12 cellular contexts compared by ENCODE assay signal in the genomic region with DNA sequence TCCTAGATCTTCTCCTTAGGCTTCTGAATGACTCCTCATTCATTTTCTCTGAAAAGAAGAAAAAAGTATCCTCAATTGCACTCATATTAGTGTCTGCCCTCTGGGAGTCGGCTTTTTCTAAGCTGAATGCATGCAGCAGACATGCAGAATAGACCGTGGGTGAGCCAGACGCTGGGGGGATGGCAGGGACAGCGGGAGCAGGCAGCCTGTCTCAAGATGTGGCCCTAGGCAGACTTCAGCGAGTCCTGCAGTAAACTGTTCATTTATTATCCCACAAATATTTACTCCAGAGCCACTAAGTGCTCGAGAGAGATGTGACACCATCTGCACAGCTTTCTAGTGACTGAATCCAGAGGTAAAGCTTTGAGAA.
DNase-seq lines count a peak whose midpoint lies in the region; ATAC-seq and TF ChIP-seq lines count a peak whose summit lies in the region.
"Had no signal": no experiment of that assay in that cellular context is flagged by ENCODE, and none has a peak within 500 bp of the region (broad histone marks: within the 10 kb centered on the region; RNA-seq: fewer than 3 reads in every experiment).

No MANE protein-coding gene starts in this region.

- H3K27me3 Mint-ChIP-seq in GM23338 (ENCODE audit: insufficient read depth, low read depth, poor library complexity) (peaks cover 1% of the 10 kb centered on the region), glutamatergic neuron (ENCODE audit: unreplicated experiment) (peaks cover 3% of the 10 kb centered on the region)

- no peaks in the 10 kb centered on the region for H3K27me3 ChIP-seq in GM23338 (ENCODE audit: insufficient read depth)
- no peaks in the 10 kb centered on the region for H3K27me3 ChIP-seq in smooth muscle cell (ENCODE audit: low read depth)
- H3K27me3 ChIP-seq: esophagus muscularis mucosa, Peyer's patch had no signal

- H3K4me3 Mint-ChIP-seq in GM23338: no peak overlapping the region
- H3K4me3 Mint-ChIP-seq in glutamatergic neuron (ENCODE audit: unreplicated experiment): peak overlapping the region; percentile 61
- H3K4me3 Mint-ChIP-seq: activated naive CD4-positive, alpha-beta T cell treated with anti-CD3 and anti-CD28 coated beads, Interleukin-2, amount 50 U/mL, for 24 hours had no signal

- no peaks in the 10 kb centered on the region for H3K9me2 ChIP-seq in GM23338 (ENCODE audit: insufficient read depth)

- TF ChIP-seq CTCF in GM23338 (conservative IDR thresholded peaks at IDR 0.05; ENCODE audit: low read depth in 2 of 2): no peak
- TF ChIP-seq CTCF in glutamatergic neuron (IDR thresholded peaks at IDR 0.05; ENCODE audit: partially characterized antibody, unreplicated experiment): no peak
- no peak for TF ChIP-seq CTCF in smooth muscle cell (IDR thresholded peaks at IDR 0.05; ENCODE audit: borderline replicate concordance, insufficient read depth, poor library complexity, severe bottlenecking)

- no peak overlapping the region for H3K4me3 ChIP-seq in GM23338
- no peak overlapping the region for H3K4me3 ChIP-seq in smooth muscle cell
- H3K4me3 ChIP-seq: esophagus muscularis mucosa, Peyer's patch had no signal

- peak; percentile 29 for ATAC-seq in GM23338
- ATAC-seq in HG02763 (IDR thresholded peaks at IDR 0.05; ENCODE audit: unreplicated experiment): no peak

- no peak overlapping the region for H3K9ac ChIP-seq in smooth muscle cell (ENCODE audit: low read depth)

- H3K9me3 ChIP-seq in smooth muscle cell (replicated peaks; ENCODE audit: low read depth): no peaks in the 10 kb centered on the region
- H3K9me3 ChIP-seq: esophagus muscularis mucosa, Peyer's patch had no signal

- H3K36me3 Mint-ChIP-seq in GM23338 (ENCODE audit: low read depth) (peaks cover 6% of the 10 kb centered on the region; the same call in 1 of the 3 replicates), glutamatergic neuron (ENCODE audit: unreplicated experiment) (peaks cover 5% of the 10 kb centered on the region)
- H3K36me3 Mint-ChIP-seq: activated naive CD4-positive, alpha-beta T cell treated with anti-CD3 and anti-CD28 coated beads, Interleukin-2, amount 50 U/mL, for 24 hours had no signal

- H3K36me3 ChIP-seq in GM23338 (ENCODE audit: insufficient read depth) (no peaks in the 10 kb centered on the region), smooth muscle cell (ENCODE audit: low read depth) (no peaks in the 10 kb centered on the region)
- H3K36me3 ChIP-seq: esophagus muscularis mucosa, Peyer's patch had no signal

- no peaks in the 10 kb centered on the region; the same call in 2 of the 3 replicates for H3K9me3 Mint-ChIP-seq in GM23338
- H3K9me3 Mint-ChIP-seq in glutamatergic neuron (ENCODE audit: unreplicated experiment): peaks cover 4% of the 10 kb centered on the region
- H3K9me3 Mint-ChIP-seq: activated naive CD4-positive, alpha-beta T cell treated with anti-CD3 and anti-CD28 coated beads, Interleukin-2, amount 50 U/mL, for 24 hours had no signal

- peak overlapping the region; percentile 94 for H2AFZ ChIP-seq in GM23338
- H2AFZ ChIP-seq in smooth muscle cell (ENCODE audit: low read depth): no peak overlapping the region

- H3K27ac ChIP-seq in GM23338 (ENCODE audit: low read depth) (peak overlapping the region; percentile 74), smooth muscle cell (ENCODE audit: low read depth) (peak overlapping the region; percentile 93)
- H3K27ac ChIP-seq: esophagus muscularis mucosa, Peyer's patch had no signal

- H3K4me2 ChIP-seq in GM23338 (peak overlapping the region; percentile 50; the same call in 1 of the 2 replicates), smooth muscle cell (peak overlapping the region; percentile 79)

- H3K27ac Mint-ChIP-seq in GM23338 (peak overlapping the region; percentile 47), glutamatergic neuron (ENCODE audit: unreplicated experiment) (peak overlapping the region; percentile 28)
- H3K27ac Mint-ChIP-seq: activated naive CD4-positive, alpha-beta T cell treated with anti-CD3 and anti-CD28 coated beads, Interleukin-2, amount 50 U/mL, for 24 hours had no signal

- no peaks in the 10 kb centered on the region for H4K20me1 ChIP-seq in GM23338 (replicated peaks; ENCODE audit: insufficient read depth)
- no peaks in the 10 kb centered on the region for H4K20me1 ChIP-seq in smooth muscle cell (ENCODE audit: low read depth)

- DNase-seq in GM23338 (ENCODE audit: low spot score) (no peak), NCI-H2227 treated with DMSO at 0.1 percent for 48 hours (lab: John Stamatoyannopoulos, UW) (peak; percentile 41), glutamatergic neuron (peak; percentile 38), smooth muscle cell (lab: John Stamatoyannopoulos, UW; ENCODE audit: unreplicated experiment) (peak; percentile 49), posterior cingulate gyrus (no peak), cerebellar cortex (ENCODE audit: low spot score) (no peak)
- DNase-seq: NCI-H2081 treated with DMSO at 0.1 percent for 48 hours, Peyer's patch, T1000 had no signal

- H3K4me1 Mint-ChIP-seq in GM23338: peaks cover 26% of the 10 kb centered on the region
- peaks cover 21% of the 10 kb centered on the region for H3K4me1 Mint-ChIP-seq in glutamatergic neuron (ENCODE audit: low read depth, unreplicated experiment)

- peaks cover 14% of the 10 kb centered on the region for H3K4me1 ChIP-seq in GM23338 (ENCODE audit: insufficient read depth)
- H3K4me1 ChIP-seq in smooth muscle cell (ENCODE audit: low read depth): peaks cover 33% of the 10 kb centered on the region
- H3K4me1 ChIP-seq: Peyer's patch had no signal

- H3F3A ChIP-seq in GM23338 (replicated peaks; ENCODE audit: low read depth): no peaks in the 10 kb centered on the region
- H3F3A ChIP-seq in smooth muscle cell (ENCODE audit: low read depth): peaks cover 21% of the 10 kb centered on the region

- intact Hi-C loops in posterior cingulate gyrus (cut with DNase I): no loop called here

- H3K79me2 ChIP-seq in GM23338 (replicated peaks; ENCODE audit: insufficient read depth) (no peaks in the 10 kb centered on the region), smooth muscle cell (ENCODE audit: low read depth) (no peaks in the 10 kb centered on the region)

- whole genome bisulfite sequencing in smooth muscle cell (ENCODE audit: low lambda C conversion rate): 2% methylated on average over 6 of the region's 6 CpGs

TF ChIP-seq in GM23338, 12 proteins besides CTCF, POLR2A, EP300 and RAD21:
- TF ChIP-seq JUNB (IDR thresholded peaks at IDR 0.05; ENCODE audit: unreplicated experiment) (no peak), EZH2phosphoT487 (IDR thresholded peaks at IDR 0.05; ENCODE audit: unreplicated experiment) (no peak), ZNF331 (CRISPR knock-in tag; IDR thresholded peaks at IDR 0.05; ENCODE audit: low read depth) (no peak)
- TF ChIP-seq, protein P1, sequence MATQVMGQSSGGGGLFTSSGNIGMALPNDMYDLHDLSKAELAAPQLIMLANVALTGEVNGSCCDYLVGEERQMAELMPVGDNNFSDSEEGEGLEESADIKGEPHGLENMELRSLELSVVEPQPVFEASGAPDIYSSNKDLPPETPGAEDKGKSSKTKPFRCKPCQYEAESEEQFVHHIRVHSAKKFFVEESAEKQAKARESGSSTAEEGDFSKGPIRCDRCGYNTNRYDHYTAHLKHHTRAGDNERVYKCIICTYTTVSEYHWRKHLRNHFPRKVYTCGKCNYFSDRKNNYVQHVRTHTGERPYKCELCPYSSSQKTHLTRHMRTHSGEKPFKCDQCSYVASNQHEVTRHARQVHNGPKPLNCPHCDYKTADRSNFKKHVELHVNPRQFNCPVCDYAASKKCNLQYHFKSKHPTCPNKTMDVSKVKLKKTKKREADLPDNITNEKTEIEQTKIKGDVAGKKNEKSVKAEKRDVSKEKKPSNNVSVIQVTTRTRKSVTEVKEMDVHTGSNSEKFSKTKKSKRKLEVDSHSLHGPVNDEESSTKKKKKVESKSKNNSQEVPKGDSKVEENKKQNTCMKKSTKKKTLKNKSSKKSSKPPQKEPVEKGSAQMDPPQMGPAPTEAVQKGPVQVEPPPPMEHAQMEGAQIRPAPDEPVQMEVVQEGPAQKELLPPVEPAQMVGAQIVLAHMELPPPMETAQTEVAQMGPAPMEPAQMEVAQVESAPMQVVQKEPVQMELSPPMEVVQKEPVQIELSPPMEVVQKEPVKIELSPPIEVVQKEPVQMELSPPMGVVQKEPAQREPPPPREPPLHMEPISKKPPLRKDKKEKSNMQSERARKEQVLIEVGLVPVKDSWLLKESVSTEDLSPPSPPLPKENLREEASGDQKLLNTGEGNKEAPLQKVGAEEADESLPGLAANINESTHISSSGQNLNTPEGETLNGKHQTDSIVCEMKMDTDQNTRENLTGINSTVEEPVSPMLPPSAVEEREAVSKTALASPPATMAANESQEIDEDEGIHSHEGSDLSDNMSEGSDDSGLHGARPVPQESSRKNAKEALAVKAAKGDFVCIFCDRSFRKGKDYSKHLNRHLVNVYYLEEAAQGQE (IDR thresholded peaks at IDR 0.05; ENCODE audit: unreplicated experiment): no peak

Comparison
In these comparisons a context has a peak if more than half of its experiments do, and no peak if none do; other contexts are left out.
1. DNase-seq: peak in NCI-H2227 treated with DMSO at 0.1 percent for 48 hours (single experiment), glutamatergic neuron (single experiment) and smooth muscle cell (single experiment); none in GM23338 (single experiment), posterior cingulate gyrus (0 of 10) and cerebellar cortex (single experiment).